ENCODE assay signal across 25 cellular contexts in genomic region chr2:121239969-121240368, GRCh38. TPM values are rescaled to one million over a fixed set of nuclear protein-coding genes. Genes with fewer than 3 reads are reported as not detected.
A peak's percentile ranks its signal among the peaks of the same experiment; 100 is the strongest.
DNase-seq lines count a peak whose midpoint lies in the region; ATAC-seq and TF ChIP-seq lines count a peak whose summit lies in the region.
"Had no signal": no experiment of that assay in that cellular context is flagged by ENCODE, and none has a peak within 500 bp of the region (broad histone marks: within the 10 kb centered on the region; RNA-seq: fewer than 3 reads in every experiment).

No MANE protein-coding gene starts in this region.

- no peaks in the 10 kb centered on the region for H3K9me3 Mint-ChIP-seq in nephron progenitor cell
- no peaks in the 10 kb centered on the region for H3K9me3 Mint-ChIP-seq in activated T-helper 17 cell treated with anti-CD3 and anti-CD28 coated beads, Interleukin-2, amount 50 U/mL, for 72 hours
- H3K9me3 Mint-ChIP-seq: CD4-positive, alpha-beta T cell; CD8-positive, alpha-beta memory T cell; GM23338; HFFc6 had no signal

- H3K18ac ChIP-seq in IMR-90 (ENCODE audit: low read depth, low read length): no peak overlapping the region

- H3K79me1 ChIP-seq in IMR-90 (ENCODE audit: low read depth in 1 of 2, low read length in 2 of 2): no peaks in the 10 kb centered on the region

- H2BK120ac ChIP-seq in IMR-90 (ENCODE audit: low read depth, low read length): no peak overlapping the region

- H3K9me3 ChIP-seq in IMR-90 (ENCODE audit: control insufficient read depth, insufficient read depth, low read length): no peaks in the 10 kb centered on the region
- no peaks in the 10 kb centered on the region for H3K9me3 ChIP-seq in RWPE2 (ENCODE audit: severe bottlenecking)
- H3K9me3 ChIP-seq in gastrocnemius medialis: no peaks in the 10 kb centered on the region
- H3K9me3 ChIP-seq: A549; BE2C; BLaER1 treated with 17β-estradiol and CSF1 and Interleukin-3, amounts not matched to agents 10 nM and 100 nM; HAP-1 had no signal

- H3K4me3 ChIP-seq in IMR-90 (ENCODE audit: insufficient read depth, low read depth, low read length) (no peak overlapping the region), RWPE2 (ENCODE audit: severe bottlenecking) (no peak overlapping the region), gastrocnemius medialis (no peak overlapping the region)
- H3K4me3 ChIP-seq: A549; BLaER1 treated with 17β-estradiol and CSF1 and Interleukin-3, amounts not matched to agents 10 nM and 100 nM; GM12878; GM23338; HAP-1 had no signal

- no peak overlapping the region for H2AK9ac ChIP-seq in IMR-90 (replicated peaks; ENCODE audit: low read depth, low read length, poor library complexity)

- no peak for ATAC-seq in IMR-90 (ENCODE audit: low read depth)
- no peak for ATAC-seq in RWPE2 (ENCODE audit: low read depth)
- no peak for ATAC-seq in gastrocnemius medialis
- ATAC-seq in activated T-helper 17 cell treated with anti-CD3 and anti-CD28 coated beads, Interleukin-2, amount 50 U/mL, for 72 hours (replicated peaks): no peak
- ATAC-seq: A549, GM12878, GM23338 had no signal

- in situ Hi-C loops in IMR-90 (cut with MboI; ENCODE audit: low sequenced_read_pairs) (no loop called here), gastrocnemius medialis (cut with MboI; ENCODE audit: low sequenced_read_pairs in 4 of 4) (no loop called here)

- H3K27ac Mint-ChIP-seq in nephron progenitor cell: peak overlapping the region; percentile 8
- H3K27ac Mint-ChIP-seq in activated T-helper 17 cell treated with anti-CD3 and anti-CD28 coated beads, Interleukin-2, amount 50 U/mL, for 72 hours: no peak overlapping the region
- H3K27ac Mint-ChIP-seq: CD14-positive monocyte; CD4-positive, alpha-beta T cell; CD8-positive, alpha-beta memory T cell; GM23338; HFFc6 had no signal

- no peaks in the 10 kb centered on the region for H3K9me1 ChIP-seq in IMR-90 (ENCODE audit: insufficient read depth, low read length)

- no peak overlapping the region for H3K4ac ChIP-seq in IMR-90 (ENCODE audit: low read depth, low read length)

- no peak overlapping the region for H3K4me3 Mint-ChIP-seq in nephron progenitor cell
- H3K4me3 Mint-ChIP-seq in activated T-helper 17 cell treated with anti-CD3 and anti-CD28 coated beads, Interleukin-2, amount 50 U/mL, for 72 hours: no peak overlapping the region
- H3K4me3 Mint-ChIP-seq: CD14-positive monocyte; CD4-positive, alpha-beta T cell; CD8-positive, alpha-beta memory T cell; GM23338; HFFc6 had no signal

- H3K4me2 ChIP-seq in IMR-90 (ENCODE audit: low read depth, low read length): no peak overlapping the region
- H3K4me2 ChIP-seq: A549; BLaER1 treated with 17β-estradiol and CSF1 and Interleukin-3, amounts not matched to agents 10 nM and 100 nM; GM23338 had no signal

- no peak overlapping the region for H4K91ac ChIP-seq in IMR-90 (ENCODE audit: insufficient read depth, low read depth, low read length)

- H3K23ac ChIP-seq in IMR-90 (ENCODE audit: low read depth, low read length): no peak overlapping the region

- H2AK5ac ChIP-seq in IMR-90 (ENCODE audit: low read depth, low read length): no peak overlapping the region

- WGBS in IMR-90 (ENCODE audit: extremely low coverage in 2 of 2, insufficient read length in 1 of 2), 2 experiments: no CpG with 5 or more reads among the region's 5 CpGs

- H4K8ac ChIP-seq in IMR-90 (ENCODE audit: low read depth in 2 of 2, low read length in 2 of 2): no peak overlapping the region

- peak; percentile 14 for DNase-seq in activated effector memory CD4-positive, alpha-beta T cell treated with anti-CD3 and anti-CD28 coated beads, Interleukin-2, amount 50 U/mL, for 16 hours
- no peak for DNase-seq in activated effector memory CD4-positive, alpha-beta T cell treated with Interleukin-2 at 50 U/mL for 16 hours
- DNase-seq in IMR-90: no peak
- DNase-seq in RWPE2 (ENCODE audit: low spot score): peak; percentile 3
- no peak for DNase-seq in nephron progenitor cell
- DNase-seq in gastrocnemius medialis: no peak
- no peak for DNase-seq in SK-N-DZ (ENCODE audit: low spot score)
- DNase-seq: 8988T; ACHN; AML-193; BE2C; CD4-positive, alpha-beta T cell; CD8-positive, alpha-beta memory T cell; DMS 273 treated with DMSO at 0.1 percent for 48 hours; DMS79; EL; GDM1; HFFc6 had no signal

- H2BK15ac ChIP-seq in IMR-90 (ENCODE audit: low read depth, low read length): no peak overlapping the region

- H4K20me1 ChIP-seq in IMR-90 (ENCODE audit: insufficient read depth, low read length): no peaks in the 10 kb centered on the region
- H4K20me1 ChIP-seq: BLaER1 treated with 17β-estradiol and CSF1 and Interleukin-3, amounts not matched to agents 10 nM and 100 nM had no signal

- peaks cover 13% of the 10 kb centered on the region for H3K4me1 Mint-ChIP-seq in nephron progenitor cell
- no peaks in the 10 kb centered on the region for H3K4me1 Mint-ChIP-seq in activated T-helper 17 cell treated with anti-CD3 and anti-CD28 coated beads, Interleukin-2, amount 50 U/mL, for 72 hours
- H3K4me1 Mint-ChIP-seq: CD8-positive, alpha-beta memory T cell; GM23338 had no signal

- no peak for TF ChIP-seq POLR2A in IMR-90 (IDR thresholded peaks at IDR 0.05; ENCODE audit: low read depth, low read length)
- no peak for TF ChIP-seq POLR2A in gastrocnemius medialis (IDR thresholded peaks at IDR 0.05)

- POLR2A ChIA-PET in IMR-90 (lab: Charles Lee; ENCODE audit: unreplicated experiment): no interaction called here

- H3K27me3 ChIP-seq in IMR-90 (ENCODE audit: control insufficient read depth, insufficient read depth, low read length) (peaks cover 56% of the 10 kb centered on the region), RWPE2 (ENCODE audit: insufficient read depth, poor library complexity, severe bottlenecking) (no peaks in the 10 kb centered on the region), gastrocnemius medialis (no peaks in the 10 kb centered on the region)
- H3K27me3 ChIP-seq: BE2C; BLaER1 treated with 17β-estradiol and CSF1 and Interleukin-3, amounts not matched to agents 10 nM and 100 nM had no signal

- H3K36me3 ChIP-seq in IMR-90 (ENCODE audit: control insufficient read depth, insufficient read depth, low read length): no peaks in the 10 kb centered on the region
- peaks cover 27% of the 10 kb centered on the region for H3K36me3 ChIP-seq in RWPE2 (ENCODE audit: low read depth)
- H3K36me3 ChIP-seq in gastrocnemius medialis: no peaks in the 10 kb centered on the region
- H3K36me3 ChIP-seq: BE2C; BLaER1 treated with 17β-estradiol and CSF1 and Interleukin-3, amounts not matched to agents 10 nM and 100 nM had no signal

- H2BK20ac ChIP-seq in IMR-90 (ENCODE audit: low read depth, low read length): no peak overlapping the region

- intact Hi-C loops in IMR-90 (cut with micrococcal nuclease) (no loop called here), gastrocnemius medialis (cut with DNase I; ENCODE audit: low total_unique reads) (no loop called here)

- no peak overlapping the region for H3K9ac ChIP-seq in IMR-90 (ENCODE audit: low read depth, low read length)
- H3K9ac ChIP-seq: BLaER1 treated with 17β-estradiol and CSF1 and Interleukin-3, amounts not matched to agents 10 nM and 100 nM had no signal

- H2BK5ac ChIP-seq in IMR-90 (ENCODE audit: low read depth, low read length, poor library complexity, severe bottlenecking): no peak overlapping the region

- no peak overlapping the region for H3K56ac ChIP-seq in IMR-90 (ENCODE audit: extremely low read depth, insufficient read depth, low read length)

- TF ChIP-seq RAD21 in IMR-90 (IDR thresholded peaks at IDR 0.05; ENCODE audit: low read length): no peak

- no peak overlapping the region for H4K5ac ChIP-seq in IMR-90 (ENCODE audit: low read depth, low read length)

- dilution Hi-C loops in IMR-90 (cut with HindIII; ENCODE audit: low sequenced_read_pairs, unreplicated experiment): no loop called here

- no peak overlapping the region for H3K14ac ChIP-seq in IMR-90 (replicated peaks; ENCODE audit: low read depth, low read length)

- no peak overlapping the region for H3K27ac ChIP-seq in IMR-90 (ENCODE audit: insufficient read depth, low read length)
- no peak overlapping the region for H3K27ac ChIP-seq in RWPE2 (ENCODE audit: poor library complexity, severe bottlenecking)
- no peak overlapping the region for H3K27ac ChIP-seq in gastrocnemius medialis
- H3K27ac ChIP-seq: A549; BLaER1 treated with 17β-estradiol and CSF1 and Interleukin-3, amounts not matched to agents 10 nM and 100 nM had no signal

- no peak overlapping the region for H2AFZ ChIP-seq in IMR-90 (replicated peaks; ENCODE audit: low read length, poor library complexity)
- H2AFZ ChIP-seq: GM23338 had no signal

- no peaks in the 10 kb centered on the region for H3K4me1 ChIP-seq in IMR-90 (ENCODE audit: control insufficient read depth, insufficient read depth, low read length)
- H3K4me1 ChIP-seq in RWPE2 (ENCODE audit: insufficient read depth, poor library complexity, severe bottlenecking): no peaks in the 10 kb centered on the region
- H3K4me1 ChIP-seq in gastrocnemius medialis: no peaks in the 10 kb centered on the region
- H3K4me1 ChIP-seq: A549, BE2C, HAP-1 had no signal

- TF ChIP-seq CTCF in IMR-90 (conservative IDR thresholded peaks at IDR 0.05; ENCODE audit: low read depth, low read length) (no peak), RWPE2 (IDR thresholded peaks at IDR 0.05; ENCODE audit: poor library complexity, severe bottlenecking) (no peak), nephron progenitor cell (IDR thresholded peaks at IDR 0.05) (no peak), gastrocnemius medialis (IDR thresholded peaks at IDR 0.05 in 4 of 5, conservative IDR thresholded peaks at IDR 0.05 in 1 of 5) (no peak)

- BruUV-seq in IMR-90 (replicated peaks; lab: Mats Ljungman, UMichigan): no TSS peak

- H3K36me3 Mint-ChIP-seq in nephron progenitor cell (ENCODE audit: low read depth): no peaks in the 10 kb centered on the region
- no peaks in the 10 kb centered on the region for H3K36me3 Mint-ChIP-seq in activated T-helper 17 cell treated with anti-CD3 and anti-CD28 coated beads, Interleukin-2, amount 50 U/mL, for 72 hours (ENCODE audit: low read depth)
- H3K36me3 Mint-ChIP-seq: CD14-positive monocyte; CD8-positive, alpha-beta memory T cell had no signal

- H3K27me3 Mint-ChIP-seq in nephron progenitor cell (ENCODE audit: low read depth, poor library complexity): peaks cover 38% of the 10 kb centered on the region
- H3K27me3 Mint-ChIP-seq in activated T-helper 17 cell treated with anti-CD3 and anti-CD28 coated beads, Interleukin-2, amount 50 U/mL, for 72 hours: peaks cover 5% of the 10 kb centered on the region
- H3K27me3 Mint-ChIP-seq: CD4-positive, alpha-beta T cell had no signal

- CTCF ChIA-PET in IMR-90 (lab: Yijun Ruan, JAX): no interaction called here

TF ChIP-seq in IMR-90, 13 proteins besides CTCF, POLR2A, EP300 and RAD21 (continues in another document):
- no peak for TF ChIP-seq MAZ (IDR thresholded peaks at IDR 0.05; ENCODE audit: borderline replicate concordance, low read depth, low read length)

RNA-seq across cellular contexts. Expression of gene TFCP2L1, which starts 45.0 kb away (rescaled TPM):
- total RNA-seq in IMR-90 (2012; rRNA removed): not detected in 2 replicates
- not detected in 2 replicates for polyA plus RNA-seq in IMR-90 (2012; rRNA removed)
- polyA plus RNA-seq in IMR-90 (2012; cell fraction: cytosol; rRNA removed): not detected in 2 replicates
- not detected in 2 replicates for polyA plus RNA-seq in IMR-90 (2012; cell fraction: nucleus; rRNA removed; ENCODE audit: low replicate concordance)
- total RNA-seq in gastrocnemius medialis: 1 to 10 TPM; 1.2 to 3.2 (median 1.8) TPM
- under 1 TPM in 1 of 2 donors, not detected in 1; 0.03 TPM for total RNA-seq in activated T-helper 17 cell treated with anti-CD3 and anti-CD28 coated beads, Interleukin-2, amount 50 U/mL, for 72 hours
- polyA plus RNA-seq in SK-N-DZ (2014; cell fraction: cytosol; rRNA removed): not detected in 2 replicates
- polyA plus RNA-seq in SK-N-DZ (2014; cell fraction: nucleus; rRNA removed): 0.08 TPM in 1 of 2 replicates, not detected in the other

Comparison
In these comparisons a context has a peak if more than half of its experiments do, and no peak if none do; other contexts are left out.
1. DNase-seq: peak in activated effector memory CD4-positive, alpha-beta T cell treated with anti-CD3 and anti-CD28 coated beads, Interleukin-2, amount 50 U/mL, for 16 hours (single experiment) and RWPE2 (single experiment); none in activated effector memory CD4-positive, alpha-beta T cell treated with Interleukin-2 at 50 U/mL for 16 hours (single experiment), IMR-90 (single experiment), nephron progenitor cell (single experiment), gastrocnemius medialis (0 of 2) and SK-N-DZ (single experiment).